8 cellular contexts compared by ENCODE assay signal in genomic region chr22:37228106-37229011, GRCh38. TPM values are rescaled to one million over a fixed set of nuclear protein-coding genes. Genes with fewer than 3 reads are reported as not detected.
DNase-seq lines count a peak whose midpoint lies in the region; ATAC-seq lines count a peak whose summit lies in the region.

No MANE protein-coding gene starts in this region.

- H3K27ac Mint-ChIP-seq in activated CD8-positive, alpha-beta T cell treated with anti-CD3 and anti-CD28 coated beads, Interleukin-2, amount 10 ng/mL, durations not matched to agents 7 days and 5 days: peak overlapping the region; percentile 100

- no peaks in the 10 kb centered on the region for H3K27me3 Mint-ChIP-seq in activated CD8-positive, alpha-beta T cell treated with anti-CD3 and anti-CD28 coated beads, Interleukin-2, amount 10 ng/mL, durations not matched to agents 7 days and 5 days (ENCODE audit: low read depth)

- peaks cover 5% of the 10 kb centered on the region for H3K9me3 ChIP-seq in KOPT-K1 (ENCODE audit: insufficient read depth, low read length, poor library complexity, severe bottlenecking)

- POLR2A ChIA-PET in activated CD8-positive, alpha-beta T cell treated with anti-CD3 and anti-CD28 coated beads, Interleukin-2, amount 10 ng/mL, durations not matched to agents 7 days and 5 days (lab: Charles Lee): interaction anchor here (0.8 to 7.4 kb wide), 9 partner anchors 9 to 256 kb away, joined by 3 to 278 read pairs (median 6); partner anchors contain the start of genes IL2RB and RAC2

- peaks cover 90% of the 10 kb centered on the region for H3K36me3 ChIP-seq in KOPT-K1 (ENCODE audit: insufficient read depth, low read length)

- CTCF ChIA-PET in activated CD8-positive, alpha-beta T cell treated with anti-CD3 and anti-CD28 coated beads, Interleukin-2, amount 10 ng/mL, durations not matched to agents 7 days and 5 days (lab: Charles Lee): interaction anchor here (0.9 to 4.3 kb wide), 13 partner anchors 9 to 149 kb away, joined by 3 to 66 read pairs (median 6); partner anchors contain the start of gene RAC2

- peaks cover 83% of the 10 kb centered on the region for H3K36me3 Mint-ChIP-seq in activated CD8-positive, alpha-beta T cell treated with anti-CD3 and anti-CD28 coated beads, Interleukin-2, amount 10 ng/mL, durations not matched to agents 7 days and 5 days (ENCODE audit: low read depth)

- peak; percentile 20 for ATAC-seq in activated CD8-positive, alpha-beta T cell treated with anti-CD3 and anti-CD28 coated beads, Interleukin-2, amount 10 ng/mL, durations not matched to agents 7 days and 5 days
- ATAC-seq in HG03159 (IDR thresholded peaks at IDR 0.05; ENCODE audit: unreplicated experiment): no peak

- peaks cover 90% of the 10 kb centered on the region for H3K4me1 Mint-ChIP-seq in activated CD8-positive, alpha-beta T cell treated with anti-CD3 and anti-CD28 coated beads, Interleukin-2, amount 10 ng/mL, durations not matched to agents 7 days and 5 days (ENCODE audit: low read depth)

- peak overlapping the region; percentile 80 for H3K4me3 Mint-ChIP-seq in activated CD8-positive, alpha-beta T cell treated with anti-CD3 and anti-CD28 coated beads, Interleukin-2, amount 10 ng/mL, durations not matched to agents 7 days and 5 days

- peak overlapping the region; percentile 100 for H3K27ac ChIP-seq in KOPT-K1 (ENCODE audit: low read depth, low read length, poor library complexity, severe bottlenecking)

- peaks cover 3% of the 10 kb centered on the region for H3K9me3 Mint-ChIP-seq in activated CD8-positive, alpha-beta T cell treated with anti-CD3 and anti-CD28 coated beads, Interleukin-2, amount 10 ng/mL, durations not matched to agents 7 days and 5 days (ENCODE audit: insufficient read depth)

- DNase-seq in activated CD8-positive, alpha-beta T cell treated with anti-CD3 and anti-CD28 coated beads, Interleukin-2, amount 10 ng/mL, durations not matched to agents 7 days and 5 days: peak; percentile 74
- DNase-seq in foreskin melanocyte (peak; percentile 5), NCI-H1048 (lab: John Stamatoyannopoulos, UW) (no peak), NCI-H2196 (lab: John Stamatoyannopoulos, UW; ENCODE audit: unreplicated experiment) (no peak), iPS-NIHi7 (ENCODE audit: extremely low spot score) (no peak)
- DNase-seq in stimulated activated naive CD4-positive, alpha-beta T cell (lab: John Stamatoyannopoulos, UW): peak; percentile 26 to 38 (median 32)

RNA-seq across cellular contexts. Expression of gene RAC2, which starts 15.7 kb away (rescaled TPM):
- 1,000 to 10,000 TPM; 1,167 to 1,252 TPM for total RNA-seq in activated CD8-positive, alpha-beta T cell treated with anti-CD3 and anti-CD28 coated beads, Interleukin-2, amount 10 ng/mL, durations not matched to agents 7 days and 5 days

RNA-seq across cellular contexts. Expression of gene SSTR3, which starts 16.1 kb away (rescaled TPM):
- total RNA-seq in activated CD8-positive, alpha-beta T cell treated with anti-CD3 and anti-CD28 coated beads, Interleukin-2, amount 10 ng/mL, durations not matched to agents 7 days and 5 days: 1 to 10 TPM; 3.5 to 3.6 TPM

RNA-seq across cellular contexts. Expression of gene C1QTNF6, which starts 40.3 kb away (rescaled TPM):
- 1 to 10 TPM; 6.1 to 6.2 TPM for total RNA-seq in activated CD8-positive, alpha-beta T cell treated with anti-CD3 and anti-CD28 coated beads, Interleukin-2, amount 10 ng/mL, durations not matched to agents 7 days and 5 days

RNA-seq across cellular contexts. Expression of gene CYTH4, which starts 53.9 kb away (rescaled TPM):
- 100 to 1,000 TPM; 107 to 114 TPM for total RNA-seq in activated CD8-positive, alpha-beta T cell treated with anti-CD3 and anti-CD28 coated beads, Interleukin-2, amount 10 ng/mL, durations not matched to agents 7 days and 5 days

Comparison
In these comparisons a context has a peak if more than half of its experiments do, and no peak if none do; other contexts are left out.
1. DNase-seq: peak in activated CD8-positive, alpha-beta T cell treated with anti-CD3 and anti-CD28 coated beads, Interleukin-2, amount 10 ng/mL, durations not matched to agents 7 days and 5 days (single experiment), foreskin melanocyte (single experiment) and stimulated activated naive CD4-positive, alpha-beta T cell (6 of 6); none in NCI-H1048 (single experiment), NCI-H2196 (single experiment) and iPS-NIHi7 (single experiment).